16 cellular contexts compared by ENCODE assay signal in the genomic region with DNA sequence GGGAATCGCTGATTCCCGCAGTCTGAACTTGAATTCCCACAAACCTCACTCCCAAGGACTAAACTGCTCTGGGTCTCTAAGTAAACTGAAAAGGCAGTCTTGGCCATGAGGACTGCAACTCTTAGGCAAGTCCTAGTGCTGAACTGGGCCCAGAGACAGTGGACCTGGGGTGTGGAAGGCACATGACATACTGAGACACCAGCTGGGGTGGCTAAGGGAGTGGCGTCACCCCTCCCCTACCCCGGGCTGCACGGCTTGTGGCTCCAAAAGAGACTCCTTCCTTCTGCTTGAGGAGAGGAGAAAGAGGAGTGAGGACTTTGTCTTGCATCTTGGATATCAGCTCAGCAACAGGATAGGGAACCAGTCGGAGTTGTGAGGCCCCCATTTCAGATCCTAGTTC.
DNase-seq lines count a peak whose midpoint lies in the region; ATAC-seq and TF ChIP-seq lines count a peak whose summit lies in the region.
"Had no signal": no experiment of that assay in that cellular context is flagged by ENCODE, and none has a peak within 500 bp of the region (broad histone marks: within the 10 kb centered on the region; RNA-seq: fewer than 3 reads in every experiment).

No MANE protein-coding gene starts in this region.

- no peak for TF ChIP-seq CTCF in Panc1 (IDR thresholded peaks at IDR 0.05)
- no peak for TF ChIP-seq CTCF in coronary artery (IDR thresholded peaks at IDR 0.05)
- no peak for TF ChIP-seq CTCF in mucosa of descending colon (IDR thresholded peaks at IDR 0.05)

- intact Hi-C loops in Panc1 (cut with micrococcal nuclease; ENCODE audit: unreplicated experiment): no loop called here
- intact Hi-C loops in mucosa of descending colon (cut with DNase I, micrococcal nuclease): no loop called here

- POLR2A ChIA-PET in Panc1 (lab: Charles Lee): no interaction called here

- H3K4me3 ChIP-seq in Panc1 (ENCODE audit: low read depth in 2 of 2, low read length in 2 of 2) (no peak overlapping the region), coronary artery (no peak overlapping the region), mucosa of descending colon (no peak overlapping the region)
- H3K4me3 ChIP-seq: BLaER1 treated with 17β-estradiol and CSF1 and Interleukin-3, amounts not matched to agents 10 nM and 100 nM; GM12878 had no signal

- H3K27ac ChIP-seq in Panc1 (ENCODE audit: low read length) (no peak overlapping the region), coronary artery (no peak overlapping the region), caudate nucleus (ENCODE audit: low read depth, low read length) (no peak overlapping the region)
- H3K27ac ChIP-seq: BLaER1 treated with 17β-estradiol and CSF1 and Interleukin-3, amounts not matched to agents 10 nM and 100 nM had no signal

- no peaks in the 10 kb centered on the region for H3K9me3 ChIP-seq in Panc1 (ENCODE audit: control insufficient read depth, insufficient read depth, low read depth, low read length)
- no peaks in the 10 kb centered on the region for H3K9me3 ChIP-seq in mucosa of descending colon
- H3K9me3 ChIP-seq: BLaER1 treated with 17β-estradiol and CSF1 and Interleukin-3, amounts not matched to agents 10 nM and 100 nM had no signal

- 0 out of 2 replicates have a peak, but pooled peaks have one; percentile 21 for ATAC-seq in Panc1
- ATAC-seq in mucosa of descending colon: peak; percentile 20
- no peak for ATAC-seq in HG03432 (IDR thresholded peaks at IDR 0.05; ENCODE audit: unreplicated experiment)
- ATAC-seq: GM12878 had no signal

- DNase-seq in Panc1 (ENCODE audit: low read depth, low spot score) (no peak), coronary artery (ENCODE audit: low spot score) (peak; percentile 31), mucosa of descending colon (no peak), hepatic stellate cell (ENCODE audit: low spot score) (no peak), caudate nucleus (lab: John Stamatoyannopoulos, UW) (no peak), NCI-H2171 treated with DMSO at 0.1 percent for 48 hours (lab: John Stamatoyannopoulos, UW) (no peak)
- DNase-seq: ACHN; CD4-positive, CD25-positive, alpha-beta regulatory T cell; DMS 273 treated with DMSO at 0.1 percent for 48 hours; DMS79; GOT3; H9; IMR-90 had no signal

- H3K4me1 ChIP-seq in Panc1 (ENCODE audit: control insufficient read depth, insufficient read depth, low read length): no peaks in the 10 kb centered on the region
- H3K4me1 ChIP-seq in mucosa of descending colon (ENCODE audit: low read depth): no peaks in the 10 kb centered on the region

- BruUV-seq in Panc1 (replicated peaks; lab: Mats Ljungman, UMichigan): no TSS peak

- in situ Hi-C loops in Panc1 (cut with HindIII; ENCODE audit: low pct_unique_long_range_greater_than_20kb, low sequenced_read_pairs): no loop called here

- H3K36me3 ChIP-seq in Panc1 (ENCODE audit: control insufficient read depth, insufficient read depth, low read length) (no peaks in the 10 kb centered on the region), mucosa of descending colon (ENCODE audit: low read depth) (no peaks in the 10 kb centered on the region)
- H3K36me3 ChIP-seq: BLaER1 treated with 17β-estradiol and CSF1 and Interleukin-3, amounts not matched to agents 10 nM and 100 nM had no signal

- H3K27me3 ChIP-seq in Panc1 (ENCODE audit: control insufficient read depth, insufficient read depth, low read length): peaks cover 11% of the 10 kb centered on the region
- H3K27me3 ChIP-seq: BLaER1 treated with 17β-estradiol and CSF1 and Interleukin-3, amounts not matched to agents 10 nM and 100 nM had no signal

- CTCF ChIA-PET in Panc1 (lab: Charles Lee): no interaction called here
